Comparison of ENCODE assay signal across 8 cellular contexts in genomic region chr16:72877374-72878028, GRCh38.
DNase-seq lines count a peak whose midpoint lies in the region; ATAC-seq and TF ChIP-seq lines count a peak whose summit lies in the region.

No MANE protein-coding gene starts in this region.

- 68 to 70% methylated on average over 12 of the region's 12 CpGs for WGBS in lower leg skin, 2 donors

- no peaks in the 10 kb centered on the region for H3K4me1 ChIP-seq in CD8-positive, alpha-beta T cell (ENCODE audit: insufficient read depth, low read length)

- ATAC-seq in stimulated activated naive CD8-positive, alpha-beta T cell treated with anti-CD3 and anti-CD28 coated beads, Interleukin-15, Interleukin-2, amounts not matched to agents 100 U/mL and 50 U/mL, for 24 hours: peak; percentile 72
- ATAC-seq in stimulated activated naive CD8-positive, alpha-beta T cell treated with anti-CD3 and anti-CD28 coated beads, Interleukin-15, amount 100 ng/mL, for 72 hours: no peak
- ATAC-seq in HG03565 (IDR thresholded peaks at IDR 0.05; ENCODE audit: unreplicated experiment): no peak
- ATAC-seq in CD8-positive, alpha-beta T cell: no peak
- ATAC-seq in effector memory CD8-positive, alpha-beta T cell (replicated peaks): no peak

- no peak overlapping the region for H3K4me3 ChIP-seq in kidney epithelial cell (ENCODE audit: low read depth, low read length)
- H3K4me3 ChIP-seq in lower leg skin (ENCODE audit: low read depth, poor library complexity, severe bottlenecking): no peak overlapping the region
- no peak overlapping the region for H3K4me3 ChIP-seq in CD8-positive, alpha-beta T cell (ENCODE audit: low read depth, low read length)

- peaks cover 20% of the 10 kb centered on the region for H3K4me1 Mint-ChIP-seq in stimulated activated naive CD8-positive, alpha-beta T cell treated with anti-CD3 and anti-CD28 coated beads, Interleukin-15, amount 100 ng/mL, for 72 hours
- peaks cover 2% of the 10 kb centered on the region for H3K4me1 Mint-ChIP-seq in CD8-positive, alpha-beta T cell (ENCODE audit: low read depth)
- no peaks in the 10 kb centered on the region for H3K4me1 Mint-ChIP-seq in effector memory CD8-positive, alpha-beta T cell (ENCODE audit: low read depth in 2 of 2)

- TF ChIP-seq POLR2A in lower leg skin (IDR thresholded peaks at IDR 0.05): no peak

- no peaks in the 10 kb centered on the region for H3K36me3 Mint-ChIP-seq in CD8-positive, alpha-beta T cell
- peaks cover 2% of the 10 kb centered on the region for H3K36me3 Mint-ChIP-seq in effector memory CD8-positive, alpha-beta T cell (ENCODE audit: insufficient read depth)

- TF ChIP-seq CTCF in kidney epithelial cell (IDR thresholded peaks at IDR 0.05; ENCODE audit: insufficient read depth, low read length, poor library complexity, severe bottlenecking) (no peak), lower leg skin (IDR thresholded peaks at IDR 0.05) (no peak)
- TF ChIP-seq CTCF in CD8-positive, alpha-beta T cell (IDR thresholded peaks at IDR 0.05): no peak

- no peaks in the 10 kb centered on the region for H3K9me3 ChIP-seq in CD8-positive, alpha-beta T cell (ENCODE audit: low read length)

- peaks cover 25% of the 10 kb centered on the region for H3K27me3 Mint-ChIP-seq in stimulated activated naive CD8-positive, alpha-beta T cell treated with anti-CD3 and anti-CD28 coated beads, Interleukin-15, amount 100 ng/mL, for 72 hours
- peaks cover 3% of the 10 kb centered on the region for H3K27me3 Mint-ChIP-seq in CD8-positive, alpha-beta T cell (ENCODE audit: low read depth)
- H3K27me3 Mint-ChIP-seq in effector memory CD8-positive, alpha-beta T cell: peaks cover 5 to 8% of the 10 kb centered on the region in 2 donors

- DNase-seq in stimulated activated naive CD8-positive, alpha-beta T cell treated with anti-CD3 and anti-CD28 coated beads, Interleukin-15, Interleukin-2, amounts not matched to agents 100 U/mL and 50 U/mL, for 24 hours: peak; percentile 5
- DNase-seq in stimulated activated naive CD8-positive, alpha-beta T cell treated with anti-CD3 and anti-CD28 coated beads, Interleukin-15, amount 100 ng/mL, for 72 hours: no peak
- peak; percentile 76 for DNase-seq in astrocyte of the hippocampus (ENCODE audit: low read depth, low spot score)
- peak; percentile 75 for DNase-seq in kidney epithelial cell (ENCODE audit: low read depth)
- DNase-seq in lower leg skin (ENCODE audit: low spot score in 2 of 2): no peak
- DNase-seq in CD8-positive, alpha-beta T cell: no peak
- no peak for DNase-seq in effector memory CD8-positive, alpha-beta T cell

- H3K27me3 ChIP-seq in kidney epithelial cell (ENCODE audit: control insufficient read depth, insufficient read depth, low read length): no peaks in the 10 kb centered on the region
- no peaks in the 10 kb centered on the region for H3K27me3 ChIP-seq in CD8-positive, alpha-beta T cell (ENCODE audit: insufficient read depth, low read length)

- no peak overlapping the region for H3K27ac ChIP-seq in CD8-positive, alpha-beta T cell (ENCODE audit: low read depth, low read length)

- no peaks in the 10 kb centered on the region for H3K36me3 ChIP-seq in kidney epithelial cell (ENCODE audit: control insufficient read depth, insufficient read depth, low read length)
- no peaks in the 10 kb centered on the region for H3K36me3 ChIP-seq in CD8-positive, alpha-beta T cell (ENCODE audit: insufficient read depth, low read length)

- no peaks in the 10 kb centered on the region for H3K9me3 Mint-ChIP-seq in stimulated activated naive CD8-positive, alpha-beta T cell treated with anti-CD3 and anti-CD28 coated beads, Interleukin-15, amount 100 ng/mL, for 72 hours
- H3K9me3 Mint-ChIP-seq in CD8-positive, alpha-beta T cell: no peaks in the 10 kb centered on the region
- H3K9me3 Mint-ChIP-seq in effector memory CD8-positive, alpha-beta T cell: no peaks in the 10 kb centered on the region

- CTCF ChIA-PET in CD8-positive, alpha-beta T cell (lab: Charles Lee): no interaction called here

- no peak overlapping the region for H3K27ac Mint-ChIP-seq in stimulated activated naive CD8-positive, alpha-beta T cell treated with anti-CD3 and anti-CD28 coated beads, Interleukin-15, amount 100 ng/mL, for 72 hours
- no peak overlapping the region for H3K27ac Mint-ChIP-seq in CD8-positive, alpha-beta T cell
- H3K27ac Mint-ChIP-seq in effector memory CD8-positive, alpha-beta T cell: no peak overlapping the region

- POLR2A ChIA-PET in CD8-positive, alpha-beta T cell (lab: Charles Lee): no interaction called here

- H3K4me3 Mint-ChIP-seq in stimulated activated naive CD8-positive, alpha-beta T cell treated with anti-CD3 and anti-CD28 coated beads, Interleukin-15, amount 100 ng/mL, for 72 hours: no peak overlapping the region
- H3K4me3 Mint-ChIP-seq in CD8-positive, alpha-beta T cell: no peak overlapping the region
- H3K4me3 Mint-ChIP-seq in effector memory CD8-positive, alpha-beta T cell: no peak overlapping the region

- intact Hi-C loops in lower leg skin (cut with DNase I; ENCODE audit: low total_unique reads): no loop called here
- intact Hi-C loops in CD8-positive, alpha-beta T cell (cut with DNase I, micrococcal nuclease): no loop called here

Comparison
In these comparisons a context has a peak if more than half of its experiments do, and no peak if none do; other contexts are left out.
1. DNase-seq: peak in stimulated activated naive CD8-positive, alpha-beta T cell treated with anti-CD3 and anti-CD28 coated beads, Interleukin-15, Interleukin-2, amounts not matched to agents 100 U/mL and 50 U/mL, for 24 hours (single experiment), astrocyte of the hippocampus (single experiment) and kidney epithelial cell (single experiment); none in stimulated activated naive CD8-positive, alpha-beta T cell treated with anti-CD3 and anti-CD28 coated beads, Interleukin-15, amount 100 ng/mL, for 72 hours (0 of 2), lower leg skin (0 of 2), CD8-positive, alpha-beta T cell (0 of 7) and effector memory CD8-positive, alpha-beta T cell (0 of 3).